ENCODE assay signal across 1 cellular context in the genomic region with DNA sequence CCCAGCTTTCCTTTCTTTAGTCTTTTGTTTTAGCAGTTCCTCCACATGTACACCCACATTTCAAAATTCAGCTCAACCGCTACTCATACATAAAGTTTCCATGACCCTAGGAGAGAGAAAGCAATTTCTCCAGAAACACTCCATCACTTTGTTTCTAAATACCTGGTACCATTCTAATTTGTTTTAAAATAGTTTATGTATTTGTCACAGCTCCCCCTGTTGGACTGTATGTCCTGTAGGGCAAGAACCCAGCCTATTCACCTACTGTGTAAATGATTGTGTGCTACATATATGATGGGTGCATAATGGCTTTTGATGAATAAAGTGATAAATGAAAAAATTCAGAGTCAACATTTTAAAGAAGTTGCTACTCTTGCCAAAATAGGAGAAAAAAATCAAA.
TF ChIP-seq lines count a peak whose summit lies in the region.

No MANE protein-coding gene starts in this region.

TF ChIP-seq in HCT116, 20 proteins besides CTCF, POLR2A, EP300 and RAD21 (continued from another document):
- TF ChIP-seq REST (IDR thresholded peaks at IDR 0.05; ENCODE audit: low read depth) (no peak), FOSL1 (IDR thresholded peaks at IDR 0.05; ENCODE audit: low read depth) (no peak), CBX3 (IDR thresholded peaks at IDR 0.05; ENCODE audit: low read depth) (no peak)
